1 cellular context compared by ENCODE assay signal in genomic region chr1:27489973-27490741, GRCh38.
TF ChIP-seq lines count a peak whose summit lies in the region.

TSS of gene WASF2 (minus strand) at chr1:27490167. CDS start at chr1:27428890, 61,277 bp downstream.

TF ChIP-seq in HepG2, 621 proteins besides CTCF, POLR2A, EP300 and RAD21 (continued from another document and continues in another):
- TF ChIP-seq SNAPC4 (CRISPR knock-in tag; IDR thresholded peaks at IDR 0.05): 0 out of 2 replicates have a peak, but pooled peaks have one; percentile 14
- TF ChIP-seq ATRX (CRISPR knock-in tag; IDR thresholded peaks at IDR 0.05; ENCODE audit: borderline replicate concordance): no peak
- TF ChIP-seq HOXA3 (CRISPR knock-in tag; IDR thresholded peaks at IDR 0.05): peak; percentile 93
- TF ChIP-seq ZNF160 (CRISPR knock-in tag; IDR thresholded peaks at IDR 0.05): no peak
- no peak; the same call in 1 of the 2 replicates for TF ChIP-seq ZNF33B (CRISPR knock-in tag; IDR thresholded peaks at IDR 0.05)
- TF ChIP-seq ZNF691 (CRISPR knock-in tag; IDR thresholded peaks at IDR 0.05; ENCODE audit: borderline replicate concordance, low read depth): no peak
- TF ChIP-seq ZNF556 (CRISPR knock-in tag; IDR thresholded peaks at IDR 0.05; ENCODE audit: borderline replicate concordance): peak; percentile 25; the same call in 1 of the 2 replicates
- TF ChIP-seq ZBTB46 (CRISPR knock-in tag; IDR thresholded peaks at IDR 0.05; ENCODE audit: borderline replicate concordance): no peak
- TF ChIP-seq ZNF17 (CRISPR knock-in tag; IDR thresholded peaks at IDR 0.05): no peak
- no peak for TF ChIP-seq ZNF672 (CRISPR knock-in tag; IDR thresholded peaks at IDR 0.05)
- TF ChIP-seq ZNF30 (CRISPR knock-in tag; IDR thresholded peaks at IDR 0.05): no peak
- TF ChIP-seq HNF4G (IDR thresholded peaks at IDR 0.05; ENCODE audit: borderline replicate concordance, low read depth, low read length): no peak
- TF ChIP-seq HNF4G (CRISPR knock-in tag; IDR thresholded peaks at IDR 0.05; ENCODE audit: borderline replicate concordance, low read depth): no peak
- peak; percentile 66; the same call in 1 of the 2 replicates for TF ChIP-seq ATF7-NPFF (CRISPR knock-in tag; IDR thresholded peaks at IDR 0.05; ENCODE audit: low read depth)
- no peak for TF ChIP-seq BCLAF1 (IDR thresholded peaks at IDR 0.05)
- TF ChIP-seq ZNF574 (CRISPR knock-in tag; IDR thresholded peaks at IDR 0.05): peak; percentile 64; the same call in 1 of the 2 replicates
- TF ChIP-seq SRSF1 (optimal IDR thresholded peaks at IDR 0.05; ENCODE audit: low read depth, low read length): peak; percentile 64
- no peak for TF ChIP-seq PRPF4 (IDR thresholded peaks at IDR 0.05; ENCODE audit: low read depth, low read length, poor library complexity, severe bottlenecking)
- TF ChIP-seq ZNF879 (CRISPR knock-in tag; IDR thresholded peaks at IDR 0.05): 0 out of 2 replicates have a peak, but pooled peaks have one; percentile 66
- peak; percentile 63; the same call in 1 of the 2 replicates for TF ChIP-seq PBX2 (CRISPR knock-in tag; IDR thresholded peaks at IDR 0.05)
- TF ChIP-seq USF2 (IDR thresholded peaks at IDR 0.05; ENCODE audit: low read depth, low read length): no peak
- TF ChIP-seq USF2 (CRISPR knock-in tag; IDR thresholded peaks at IDR 0.05; ENCODE audit: borderline replicate concordance): no peak; the same call in 1 of the 2 replicates
- no peak for TF ChIP-seq NR1H2 (CRISPR knock-in tag; IDR thresholded peaks at IDR 0.05; ENCODE audit: borderline replicate concordance, low read depth)
- TF ChIP-seq ZNF10 (CRISPR knock-in tag; IDR thresholded peaks at IDR 0.05; ENCODE audit: borderline replicate concordance, low read depth): no peak
- TF ChIP-seq UBTF (CRISPR knock-in tag; IDR thresholded peaks at IDR 0.05): peak; percentile 82
- no peak for TF ChIP-seq ZBTB44 (CRISPR knock-in tag; IDR thresholded peaks at IDR 0.05)
- no peak for TF ChIP-seq ZNF569 (CRISPR knock-in tag; IDR thresholded peaks at IDR 0.05; ENCODE audit: borderline replicate concordance)
- TF ChIP-seq SOX13 (IDR thresholded peaks at IDR 0.05): no peak
- no peak for TF ChIP-seq SOX13 (CRISPR knock-in tag; conservative IDR thresholded peaks at IDR 0.05 in 1 of 2, IDR thresholded peaks at IDR 0.05 in 1 of 2)
- TF ChIP-seq TGIF2 (CRISPR knock-in tag; IDR thresholded peaks at IDR 0.05): 0 out of 2 replicates have a peak, but pooled peaks have one; percentile 42
- TF ChIP-seq ZNF333 (CRISPR knock-in tag; IDR thresholded peaks at IDR 0.05; ENCODE audit: borderline replicate concordance): no peak; the same call in none of the 2 replicates
- TF ChIP-seq ETV5 (CRISPR knock-in tag; IDR thresholded peaks at IDR 0.05; ENCODE audit: borderline replicate concordance): no peak; the same call in 1 of the 2 replicates
- peak; percentile 56; the same call in 1 of the 2 replicates for TF ChIP-seq ZNF768 (CRISPR knock-in tag; IDR thresholded peaks at IDR 0.05)
- TF ChIP-seq DNMT1 (CRISPR knock-in tag; IDR thresholded peaks at IDR 0.05): 0 out of 2 replicates have a peak, but pooled peaks have one; percentile 67
- no peak for TF ChIP-seq JDP2 (CRISPR knock-in tag; IDR thresholded peaks at IDR 0.05; ENCODE audit: borderline replicate concordance)
- TF ChIP-seq ZNF576 (CRISPR knock-in tag; IDR thresholded peaks at IDR 0.05): no peak
- TF ChIP-seq ARID2 (CRISPR knock-in tag; IDR thresholded peaks at IDR 0.05; ENCODE audit: borderline replicate concordance): no peak
